ENCODE assay signal across 10 cellular contexts in the genomic region with DNA sequence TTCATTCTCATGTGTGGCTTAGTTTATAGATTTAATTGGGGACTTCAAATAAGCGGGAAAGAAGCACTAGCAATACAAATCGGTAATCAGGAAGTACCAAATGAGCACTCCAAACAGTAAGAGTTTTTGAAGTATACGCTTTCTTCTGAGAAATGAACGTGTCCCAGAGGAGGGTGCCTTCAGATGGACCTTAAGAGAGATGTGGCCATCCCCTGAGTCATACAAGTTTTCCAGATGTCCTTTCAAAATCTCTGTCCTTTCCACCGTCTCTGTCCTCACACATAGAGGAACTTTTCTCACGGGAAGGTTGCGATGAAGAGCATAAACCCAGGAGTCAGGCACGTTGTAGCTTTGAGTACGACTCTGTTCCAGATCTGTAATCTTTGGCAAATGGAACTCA. TPM values are rescaled to one million over a fixed set of nuclear protein-coding genes. Genes with fewer than 3 reads are reported as not detected.
DNase-seq lines count a peak whose midpoint lies in the region; ATAC-seq, FAIRE-seq and TF ChIP-seq lines count a peak whose summit lies in the region.
"Had no signal": no experiment of that assay in that cellular context is flagged by ENCODE, and none has a peak within 500 bp of the region (broad histone marks: within the 10 kb centered on the region; RNA-seq: fewer than 3 reads in every experiment).

No MANE protein-coding gene starts in this region.

- no peak for ATAC-seq in esophagus mucosa

- H3K36me3 ChIP-seq in neutrophil, result no peaks in the 10 kb centered on the region
- H3K36me3 ChIP-seq: ovary had no signal

- intact Hi-C loops in dendritic cell treated with granulocyte-macrophage colony-stimulating factor and Interleukin-4, amounts not matched to agents 40 ng/mL and 50 ng/mL, for 4 days (cut with micrococcal nuclease), result loop anchor here (1.0 to 5.0 kb wide), 4 partner anchors 55 to 1555 kb away; partner anchors contain the start of gene C18orf32

- peaks cover 31% of the 10 kb centered on the region for H3K4me1 Mint-ChIP-seq in dendritic cell treated with granulocyte-macrophage colony-stimulating factor and Interleukin-4, amounts not matched to agents 40 ng/mL and 50 ng/mL, for 4 days (ENCODE audit: low read depth)

- H3K4me3 ChIP-seq in NB4 (ENCODE audit: low read depth, low read length), result peak overlapping the region; percentile 63
- peak overlapping the region in 1 of 2 experiments; percentile 83 for H3K4me3 ChIP-seq in neutrophil (ENCODE audit: low read depth in 1 of 2, low read length in 1 of 2)

- TF ChIP-seq POLR2A in NB4 (IDR thresholded peaks at IDR 0.05; ENCODE audit: extremely low read depth, insufficient read length), result no peak

- H3K27ac ChIP-seq in neutrophil, result peak overlapping the region; percentile 99

- peak overlapping the region; percentile 93 for H3K27ac Mint-ChIP-seq in dendritic cell treated with granulocyte-macrophage colony-stimulating factor and Interleukin-4, amounts not matched to agents 40 ng/mL and 50 ng/mL, for 4 days

- no peaks in the 10 kb centered on the region for H3K27me3 ChIP-seq in neutrophil
- H3K27me3 ChIP-seq: ovary had no signal

- peak; percentile 60 for FAIRE-seq in D721Med (lab: Jason Lieb, UNC)

- H3K27me3 Mint-ChIP-seq in dendritic cell treated with granulocyte-macrophage colony-stimulating factor and Interleukin-4, amounts not matched to agents 40 ng/mL and 50 ng/mL, for 4 days, result no peaks in the 10 kb centered on the region

- H3K4me3 Mint-ChIP-seq in dendritic cell treated with granulocyte-macrophage colony-stimulating factor and Interleukin-4, amounts not matched to agents 40 ng/mL and 50 ng/mL, for 4 days, result peak overlapping the region; percentile 81

- no peaks in the 10 kb centered on the region for H3K9me3 ChIP-seq in neutrophil
- H3K9me3 ChIP-seq: ovary, SK-N-SH had no signal

- no peak for TF ChIP-seq CTCF in D721Med (IDR thresholded peaks at IDR 0.05; ENCODE audit: insufficient read depth, missing control alignments)
- no peak for TF ChIP-seq CTCF in NB4 (IDR thresholded peaks at IDR 0.05; ENCODE audit: low read depth, low read length)
- TF ChIP-seq CTCF in neutrophil (IDR thresholded peaks at IDR 0.05), result no peak

- DNase-seq in D721Med (ENCODE audit: insufficient read length, low spot score), result no peak
- DNase-seq in NB4 (ENCODE audit: low read depth), result no peak
- no peak for DNase-seq in hypothalamus (lab: John Stamatoyannopoulos, UW)
- no peak for DNase-seq in A172 (ENCODE audit: low spot score)
- no peak for DNase-seq in NK-92 treated with Interleukin-12 subunit alpha and Interleukin-12 subunit beta, amount 100 ng/mL, for 24 hours (lab: John Stamatoyannopoulos, UW)

- H3K36me3 Mint-ChIP-seq in dendritic cell treated with granulocyte-macrophage colony-stimulating factor and Interleukin-4, amounts not matched to agents 40 ng/mL and 50 ng/mL, for 4 days (ENCODE audit: low read depth), result peaks cover 20% of the 10 kb centered on the region

- H3K4me1 ChIP-seq in neutrophil (ENCODE audit: control insufficient read depth in 1 of 2, insufficient read depth in 1 of 2, low read depth in 1 of 2, low read length in 1 of 2), result peaks cover 33% of the 10 kb centered on the region in 2 experiments

- no peaks in the 10 kb centered on the region for H3K9me3 Mint-ChIP-seq in dendritic cell treated with granulocyte-macrophage colony-stimulating factor and Interleukin-4, amounts not matched to agents 40 ng/mL and 50 ng/mL, for 4 days

RNA-seq across cellular contexts. Expression of gene SMAD2, which starts 1.7 kb away (rescaled TPM):
- 88.1 and 105 TPM in 2 replicates for total RNA-seq in A172 (2014; rRNA removed; shearing (Covaris generic))
- total RNA-seq in esophagus mucosa, result 87.2 TPM
